ENCODE assay signal across 10 cellular contexts in genomic region chr3:188914556-188914955, GRCh38.
DNase-seq lines count a peak whose midpoint lies in the region; ATAC-seq and TF ChIP-seq lines count a peak whose summit lies in the region.
"Had no signal": no experiment of that assay in that cellular context is flagged by ENCODE, and none has a peak within 500 bp of the region (broad histone marks: within the 10 kb centered on the region; RNA-seq: fewer than 3 reads in every experiment).

No MANE protein-coding gene starts in this region.

- no peaks in the 10 kb centered on the region for H3K79me2 ChIP-seq in OCI-LY7 (ENCODE audit: insufficient read depth, low read depth, low read length)
- H3K79me2 ChIP-seq: parathyroid adenoma had no signal

- no peak overlapping the region for H2AK5ac ChIP-seq in mesenchymal stem cell (ENCODE audit: low read length, severe bottlenecking)

- H3K9me3 ChIP-seq in mesenchymal stem cell (ENCODE audit: control insufficient read depth, low read length): no peaks in the 10 kb centered on the region
- H3K9me3 ChIP-seq in CD4-positive, alpha-beta T cell (ENCODE audit: control insufficient read depth, low read length): no peaks in the 10 kb centered on the region
- no peaks in the 10 kb centered on the region for H3K9me3 ChIP-seq in OCI-LY7 (ENCODE audit: low read length)

- H3K23ac ChIP-seq in mesenchymal stem cell (ENCODE audit: low read length in 2 of 2): no peak overlapping the region

- peak; percentile 76 for ATAC-seq in GM18502 (IDR thresholded peaks at IDR 0.05; ENCODE audit: poor library complexity, unreplicated experiment)
- peak; percentile 51 for ATAC-seq in HG02852 (IDR thresholded peaks at IDR 0.05; ENCODE audit: unreplicated experiment)
- ATAC-seq in CD4-positive, alpha-beta T cell (ENCODE audit: poor library complexity): no peak

- peak overlapping the region; percentile 46 for H3K9ac ChIP-seq in mesenchymal stem cell (ENCODE audit: low read length)
- H3K9ac ChIP-seq: parathyroid adenoma had no signal

- no peak overlapping the region for H3K18ac ChIP-seq in mesenchymal stem cell (ENCODE audit: low read depth in 1 of 2, low read length in 2 of 2)

- no peak for TF ChIP-seq CTCF in CD4-positive, alpha-beta T cell (IDR thresholded peaks at IDR 0.05)
- no peak for TF ChIP-seq CTCF in OCI-LY7 (conservative IDR thresholded peaks at IDR 0.05; ENCODE audit: low read length)

- no peaks in the 10 kb centered on the region for H3K9me2 ChIP-seq in OCI-LY7 (ENCODE audit: insufficient read depth, low read length)

- H3K4me1 Mint-ChIP-seq in activated T-helper 1 cell treated with anti-CD3 and anti-CD28 coated beads, Interleukin-12 subunit alpha, Interleukin-12 subunit beta, Interleukin-2, Interleukin-4 antibody, amounts not matched to agents 30 ng/mL and 10 ng/mL and 1 ng/mL, durations not matched to agents 14 hours and 24 hours and 36 hours (ENCODE audit: low read depth): peaks cover 46% of the 10 kb centered on the region
- peaks cover 23% of the 10 kb centered on the region for H3K4me1 Mint-ChIP-seq in CD4-positive, alpha-beta T cell (ENCODE audit: low read depth)

- H2AFZ ChIP-seq in mesenchymal stem cell (ENCODE audit: low read depth, low read length): no peak overlapping the region
- H2AFZ ChIP-seq in OCI-LY7 (ENCODE audit: low read length): no peak overlapping the region
- H2AFZ ChIP-seq: parathyroid adenoma had no signal

- H3K27ac ChIP-seq in mesenchymal stem cell (ENCODE audit: low read length, poor library complexity, severe bottlenecking) (no peak overlapping the region), OCI-LY7 (ENCODE audit: low read depth, low read length, poor library complexity, severe bottlenecking) (no peak overlapping the region)
- no peak overlapping the region for H3K27ac ChIP-seq in CD4-positive, alpha-beta T cell (ENCODE audit: low read depth, low read length)
- H3K27ac ChIP-seq: parathyroid adenoma had no signal

- peaks cover 3% of the 10 kb centered on the region for H3K36me3 Mint-ChIP-seq in activated T-helper 1 cell treated with anti-CD3 and anti-CD28 coated beads, Interleukin-12 subunit alpha, Interleukin-12 subunit beta, Interleukin-2, Interleukin-4 antibody, amounts not matched to agents 30 ng/mL and 10 ng/mL and 1 ng/mL, durations not matched to agents 14 hours and 24 hours and 36 hours (ENCODE audit: low read depth)
- no peaks in the 10 kb centered on the region for H3K36me3 Mint-ChIP-seq in CD4-positive, alpha-beta T cell (ENCODE audit: low read depth)

- H3K79me1 ChIP-seq in mesenchymal stem cell (replicated peaks; ENCODE audit: low read length, poor library complexity, severe bottlenecking): no peaks in the 10 kb centered on the region

- H2BK12ac ChIP-seq in mesenchymal stem cell (ENCODE audit: low read length in 2 of 2): no peak overlapping the region

- H3K4me3 ChIP-seq in mesenchymal stem cell (ENCODE audit: insufficient read depth in 1 of 2, low read depth in 1 of 2, low read length in 2 of 2) (no peak overlapping the region), OCI-LY7 (ENCODE audit: low read depth, low read length, poor library complexity, severe bottlenecking) (no peak overlapping the region)

- BruUV-seq in OCI-LY7 (replicated peaks; lab: Mats Ljungman, UMichigan): no TSS peak

- CTCF ChIA-PET in CD4-positive, alpha-beta T cell (lab: Charles Lee): no interaction called here
- CTCF ChIA-PET in OCI-LY7 (lab: Charles Lee; ENCODE audit: unreplicated experiment): no interaction called here

- H3K4me1 ChIP-seq in mesenchymal stem cell (ENCODE audit: control insufficient read depth, insufficient read depth, low read depth, low read length) (no peaks in the 10 kb centered on the region), OCI-LY7 (ENCODE audit: insufficient read depth, low read length, poor library complexity, severe bottlenecking) (peaks cover 22% of the 10 kb centered on the region)

- no peak overlapping the region for H2BK120ac ChIP-seq in mesenchymal stem cell (ENCODE audit: low read depth, low read length)

- H2BK15ac ChIP-seq in mesenchymal stem cell (ENCODE audit: low read depth, poor library complexity, severe bottlenecking): no peak overlapping the region

- WGBS in mesenchymal stem cell: 18% methylated on average over 1 of the region's 2 CpGs

- no peak for DNase-seq in activated T-helper 1 cell treated with anti-CD3 and anti-CD28 coated beads, Interleukin-12 subunit alpha, Interleukin-12 subunit beta, Interleukin-2, Interleukin-4 antibody, amounts not matched to agents 30 ng/mL and 10 ng/mL and 1 ng/mL, durations not matched to agents 14 hours and 24 hours and 36 hours (ENCODE audit: low spot score)
- DNase-seq in mesenchymal stem cell (peak; percentile 89), SW480 (ENCODE audit: low spot score) (no peak), RKO (ENCODE audit: low spot score) (no peak), OCI-LY7 (ENCODE audit: low spot score) (no peak)
- no peak for DNase-seq in CD4-positive, alpha-beta T cell
- DNase-seq: NCI-H510A had no signal

- no peak overlapping the region for H4K8ac ChIP-seq in mesenchymal stem cell (ENCODE audit: low read length)

- no peak overlapping the region for H4K91ac ChIP-seq in mesenchymal stem cell (ENCODE audit: low read length)

- peak overlapping the region; percentile 34 for H3K4me3 Mint-ChIP-seq in activated T-helper 1 cell treated with anti-CD3 and anti-CD28 coated beads, Interleukin-12 subunit alpha, Interleukin-12 subunit beta, Interleukin-2, Interleukin-4 antibody, amounts not matched to agents 30 ng/mL and 10 ng/mL and 1 ng/mL, durations not matched to agents 14 hours and 24 hours and 36 hours
- no peak overlapping the region for H3K4me3 Mint-ChIP-seq in CD4-positive, alpha-beta T cell

- no peaks in the 10 kb centered on the region for H3K27me3 Mint-ChIP-seq in activated T-helper 1 cell treated with anti-CD3 and anti-CD28 coated beads, Interleukin-12 subunit alpha, Interleukin-12 subunit beta, Interleukin-2, Interleukin-4 antibody, amounts not matched to agents 30 ng/mL and 10 ng/mL and 1 ng/mL, durations not matched to agents 14 hours and 24 hours and 36 hours (ENCODE audit: insufficient read depth)
- no peaks in the 10 kb centered on the region for H3K27me3 Mint-ChIP-seq in CD4-positive, alpha-beta T cell

- H3K36me3 ChIP-seq in mesenchymal stem cell (ENCODE audit: control insufficient read depth in 1 of 2, insufficient read depth in 2 of 2, low read depth in 1 of 2, low read length in 2 of 2) (no peaks in the 10 kb centered on the region), OCI-LY7 (ENCODE audit: insufficient read depth, low read length) (no peaks in the 10 kb centered on the region)

- H3K27ac Mint-ChIP-seq in activated T-helper 1 cell treated with anti-CD3 and anti-CD28 coated beads, Interleukin-12 subunit alpha, Interleukin-12 subunit beta, Interleukin-2, Interleukin-4 antibody, amounts not matched to agents 30 ng/mL and 10 ng/mL and 1 ng/mL, durations not matched to agents 14 hours and 24 hours and 36 hours: peak overlapping the region; percentile 88
- H3K27ac Mint-ChIP-seq in CD4-positive, alpha-beta T cell: no peak overlapping the region

- no peak overlapping the region for H3K14ac ChIP-seq in mesenchymal stem cell (ENCODE audit: low read length in 2 of 2)

- H3K9me3 Mint-ChIP-seq in activated T-helper 1 cell treated with anti-CD3 and anti-CD28 coated beads, Interleukin-12 subunit alpha, Interleukin-12 subunit beta, Interleukin-2, Interleukin-4 antibody, amounts not matched to agents 30 ng/mL and 10 ng/mL and 1 ng/mL, durations not matched to agents 14 hours and 24 hours and 36 hours: peaks cover 6% of the 10 kb centered on the region
- no peaks in the 10 kb centered on the region for H3K9me3 Mint-ChIP-seq in CD4-positive, alpha-beta T cell

- H3K4ac ChIP-seq in mesenchymal stem cell (ENCODE audit: low read depth in 1 of 2, low read length in 2 of 2): no peak overlapping the region

- no peaks in the 10 kb centered on the region for H4K20me1 ChIP-seq in OCI-LY7 (ENCODE audit: insufficient read depth, low read length)

- no peaks in the 10 kb centered on the region for H3K27me3 ChIP-seq in mesenchymal stem cell (ENCODE audit: control insufficient read depth in 1 of 2, insufficient read depth in 1 of 2, low read length in 2 of 2)
- H3K27me3 ChIP-seq in CD4-positive, alpha-beta T cell (ENCODE audit: control insufficient read depth, insufficient read depth, low read length): no peaks in the 10 kb centered on the region

- POLR2A ChIA-PET in CD4-positive, alpha-beta T cell (lab: Charles Lee): no interaction called here
- POLR2A ChIA-PET in OCI-LY7 (lab: Charles Lee): interaction anchor here (0.5 to 1.0 kb wide), 4 partner anchors 21 to 313 kb away, joined by 3 to 4 read pairs (median 3); no protein-coding TSS in a partner anchor

- intact Hi-C loops in activated T-helper 1 cell treated with anti-CD3 and anti-CD28 coated beads, Interleukin-12 subunit alpha, Interleukin-12 subunit beta, Interleukin-2, Interleukin-4 antibody, amounts not matched to agents 30 ng/mL and 10 ng/mL and 1 ng/mL, durations not matched to agents 14 hours and 24 hours and 36 hours (cut with micrococcal nuclease): loop anchor here (1.0 to 10.0 kb wide), 11 partner anchors 126 to 1870 kb away; no protein-coding TSS in a partner anchor
- intact Hi-C loops in CD4-positive, alpha-beta T cell (cut with DNase I, micrococcal nuclease): no loop called here
- intact Hi-C loops in OCI-LY7 (cut with micrococcal nuclease; ENCODE audit: unreplicated experiment): no loop called here

- no peak overlapping the region for H2BK5ac ChIP-seq in mesenchymal stem cell (ENCODE audit: low read depth, low read length, poor library complexity, severe bottlenecking)

- no peak overlapping the region for H3K4me2 ChIP-seq in mesenchymal stem cell (ENCODE audit: low read length, poor library complexity, severe bottlenecking)
- no peak overlapping the region for H3K4me2 ChIP-seq in OCI-LY7 (ENCODE audit: low read length)
